Comparison of ENCODE assay signal across 8 cellular contexts in genomic region chr11:14643697-14644395, GRCh38.
DNase-seq lines count a peak whose midpoint lies in the region; ATAC-seq lines count a peak whose summit lies in the region.

Gene PDE3B (plus strand): TSS chr11:14643804. CDS start chr11:14644076, 272 bp downstream.

- peak within 1 kb of the TSS; percentile 85 for H3K4me3 Mint-ChIP-seq in memory B cell

- peaks cover 7% of the 10 kb centered on the region for H3K27me3 Mint-ChIP-seq in memory B cell

- no peaks in the 10 kb centered on the region for H3K36me3 Mint-ChIP-seq in memory B cell

- ATAC-seq in GM18909 (IDR thresholded peaks at IDR 0.05; ENCODE audit: poor library complexity, unreplicated experiment), result peak; percentile 73
- peak; percentile 70 for ATAC-seq in HG03159 (IDR thresholded peaks at IDR 0.05; ENCODE audit: unreplicated experiment)
- peak; percentile 75 for ATAC-seq in memory B cell (ENCODE audit: low read depth)

- no peaks in the 10 kb centered on the region for H3K9me3 Mint-ChIP-seq in memory B cell

- peak within 1 kb of the TSS; percentile 37 for H3K27ac Mint-ChIP-seq in memory B cell

- peaks cover 16% of the 10 kb centered on the region for H3K4me1 Mint-ChIP-seq in memory B cell

- DNase-seq in AML-193 (lab: John Stamatoyannopoulos, UW) (peak; percentile 41 to 49), NCI-H526 (lab: John Stamatoyannopoulos, UW) (peak; percentile 89 to 96), memory B cell (ENCODE audit: low spot score in 2 of 2) (peak; percentile 40 to 57)
- peak; percentile 79 to 84 for DNase-seq in activated CD4-positive, alpha-beta T cell treated with anti-CD3 and anti-CD28 coated beads, Interleukin-2, amount 50 U/mL, for 48 hours
- peak; percentile 58 for DNase-seq in effector CD8-positive, alpha-beta T cell (lab: John Stamatoyannopoulos, UW)
- DNase-seq in stimulated activated CD8-positive, alpha-beta memory T cell treated with anti-CD3 and anti-CD28 coated beads, Interleukin-15, amount 100 ng/mL, for 1 hour (ENCODE audit: low read depth), result peak; percentile 37

Comparison
In these comparisons a context has a peak if more than half of its experiments do, and no peak if none do; other contexts are left out.
1. Peak in every context shown above with its lines: DNase-seq and ATAC-seq.
2. DNase-seq: peak in every context shown above with its lines; median percentile 92 in NCI-H526; 82 in activated CD4-positive, alpha-beta T cell treated with anti-CD3 and anti-CD28 coated beads, Interleukin-2, amount 50 U/mL, for 48 hours; 58 in effector CD8-positive, alpha-beta T cell; 48 in memory B cell; 45 in AML-193; 37 in stimulated activated CD8-positive, alpha-beta memory T cell treated with anti-CD3 and anti-CD28 coated beads, Interleukin-15, amount 100 ng/mL, for 1 hour.